In the genomic region with DNA sequence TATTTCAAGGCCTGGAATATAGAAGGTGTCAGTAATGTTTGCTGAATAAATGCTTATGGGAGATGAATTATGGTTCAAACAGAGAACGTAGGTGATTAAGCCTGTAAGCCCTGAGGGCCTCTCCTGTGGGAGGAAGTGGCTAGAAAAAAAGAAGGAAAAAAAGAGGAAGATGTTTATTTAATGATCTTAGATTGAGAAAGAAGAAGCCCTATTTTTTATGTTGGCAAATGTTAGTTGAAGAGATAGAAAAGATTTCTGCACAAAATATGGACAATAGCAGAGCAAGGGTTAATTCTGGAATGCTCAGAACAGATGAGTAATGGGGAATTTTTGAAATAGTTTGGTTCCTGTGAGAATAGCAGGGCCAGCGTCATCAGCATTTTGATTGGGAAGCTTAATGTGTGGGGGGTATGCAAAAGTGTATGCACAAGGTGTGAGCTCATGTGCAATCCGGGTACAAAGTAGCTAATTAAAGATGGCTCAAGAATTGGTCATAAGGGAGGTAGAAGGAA, we compare ENCODE assay signal across 12 cellular contexts.
DNase-seq lines count a peak whose midpoint lies in the region; ATAC-seq, FAIRE-seq and TF ChIP-seq lines count a peak whose summit lies in the region.
"Had no signal": no experiment of that assay in that cellular context is flagged by ENCODE, and none has a peak within 500 bp of the region (broad histone marks: within the 10 kb centered on the region; RNA-seq: fewer than 3 reads in every experiment).

No MANE protein-coding gene starts in this region.

- no peak overlapping the region for H3K4me3 ChIP-seq in choroid plexus epithelial cell (ENCODE audit: low read depth, low read length)
- H3K4me3 ChIP-seq in pancreas, result no peak overlapping the region
- H3K4me3 ChIP-seq in Karpas-422 (ENCODE audit: low read length), result no peak overlapping the region

- no peaks in the 10 kb centered on the region for H3K27me3 ChIP-seq in pancreas
- H3K27me3 ChIP-seq in Karpas-422 (ENCODE audit: low read length), result no peaks in the 10 kb centered on the region

- intact Hi-C loops in pancreas (cut with DNase I), result no loop called here

- no peaks in the 10 kb centered on the region for H3K36me3 ChIP-seq in pancreas
- H3K36me3 ChIP-seq in Karpas-422 (ENCODE audit: insufficient read depth, low read length), result no peaks in the 10 kb centered on the region

- H3K4me2 ChIP-seq in Karpas-422 (ENCODE audit: low read depth, low read length, poor library complexity, severe bottlenecking), result no peak overlapping the region

- H3K27ac ChIP-seq in pancreas, result peak overlapping the region in 1 of 4 donors; percentile 51
- H3K27ac ChIP-seq in Karpas-422 (ENCODE audit: low read length), result no peak overlapping the region

- TF ChIP-seq CTCF in choroid plexus epithelial cell (conservative IDR thresholded peaks at IDR 0.05; ENCODE audit: low read depth, low read length) (no peak), pancreas (IDR thresholded peaks at IDR 0.05) (no peak)

- H3K4me1 ChIP-seq in pancreas, result peaks cover 0 to 10% (median 0%) of the 10 kb centered on the region in 3 donors
- H3K4me1 ChIP-seq in Karpas-422 (ENCODE audit: low read length), result peaks cover 6% of the 10 kb centered on the region; the same call in 1 of the 2 replicates

- peak in 3 of 4 donors; percentile 26 to 54 (median 52) for ATAC-seq in pancreas
- ATAC-seq in HG02885 (IDR thresholded peaks at IDR 0.05; ENCODE audit: poor library complexity, unreplicated experiment), result no peak

- H3K9me3 ChIP-seq in pancreas (no peaks in the 10 kb centered on the region), Karpas-422 (ENCODE audit: low read length) (no peaks in the 10 kb centered on the region)

- H4K20me1 ChIP-seq in Karpas-422 (ENCODE audit: insufficient read depth, low read depth, low read length), result no peaks in the 10 kb centered on the region

- 50 to 52% methylated on average over 3 of the region's 3 CpGs for WGBS in pancreas, 2 donors

- H3K9ac ChIP-seq in Karpas-422 (ENCODE audit: low read length), result no peak overlapping the region

- FAIRE-seq in pancreas (lab: Jason Lieb, UNC), result no peak
- FAIRE-seq: TTC549 had no signal

- H3K79me2 ChIP-seq in Karpas-422 (ENCODE audit: low read length), result no peaks in the 10 kb centered on the region

- H3K9me2 ChIP-seq in Karpas-422 (replicated peaks; ENCODE audit: insufficient read depth, low read length), result no peaks in the 10 kb centered on the region

- H2AFZ ChIP-seq in Karpas-422 (ENCODE audit: low read length), result no peak overlapping the region

- DNase-seq in GM04503 (ENCODE audit: low read depth) (peak; percentile 72), NOMO-1 treated with dmso at 0.1 percent for 144 hours (lab: John Stamatoyannopoulos, UW; ENCODE audit: unreplicated experiment) (peak; percentile 69), choroid plexus epithelial cell (ENCODE audit: low read depth) (peak; percentile 89), pancreas (no peak), Karpas-422 (no peak)
- no peak for DNase-seq in effector CD8-positive, alpha-beta T cell (lab: John Stamatoyannopoulos, UW)
- no peak for DNase-seq in central memory CD4-positive, alpha-beta T cell
- DNase-seq: activated effector memory CD4-positive, alpha-beta T cell treated with Interleukin-2 at 50 U/mL for 16 hours; GF-D8; stimulated activated CD4-positive, alpha-beta T cell treated with anti-CD3 and anti-CD28 coated beads, Interleukin-4, amount 100 ng/mL, for 1 hour had no signal

Comparison
In these comparisons a context has a peak if more than half of its experiments do, and no peak if none do; other contexts are left out.
1. DNase-seq: peak in GM04503 (single experiment), NOMO-1 treated with dmso at 0.1 percent for 144 hours (single experiment) and choroid plexus epithelial cell (single experiment); none in pancreas (0 of 6), Karpas-422 (single experiment), effector CD8-positive, alpha-beta T cell (single experiment) and central memory CD4-positive, alpha-beta T cell (single experiment).